2 cellular contexts compared by ENCODE assay signal in genomic region chr12:43579240-43579639, GRCh38.
TF ChIP-seq lines count a peak whose summit lies in the region.

No MANE protein-coding gene starts in this region.

TF ChIP-seq in HEK293, 187 proteins besides CTCF, POLR2A, EP300 and RAD21 (continues in another document):
- TF ChIP-seq PRDM1 (tag by site-specific recombination; IDR thresholded peaks at IDR 0.05) (no peak), ZNF621 (tag by site-specific recombination; IDR thresholded peaks at IDR 0.05) (no peak), ZBTB8A (tag by site-specific recombination; IDR thresholded peaks at IDR 0.05) (no peak), ZNF211 (tag by site-specific recombination; IDR thresholded peaks at IDR 0.05; ENCODE audit: low read depth) (no peak), SCRT2 (tag by site-specific recombination; IDR thresholded peaks at IDR 0.05) (no peak), ZNF157 (tag by site-specific recombination; IDR thresholded peaks at IDR 0.05) (no peak), KLF8 (tag by site-specific recombination; IDR thresholded peaks at IDR 0.05) (0 out of 2 replicates have a peak, but pooled peaks have one; percentile 14), ZNF791 (tag by site-specific recombination; IDR thresholded peaks at IDR 0.05) (no peak), ZNF600 (tag by site-specific recombination; IDR thresholded peaks at IDR 0.05) (peak; percentile 67), BCL11B (tag by site-specific recombination; IDR thresholded peaks at IDR 0.05; ENCODE audit: low read depth) (no peak), ZNF768 (tag by site-specific recombination; IDR thresholded peaks at IDR 0.05) (no peak), ZNF133 (tag by site-specific recombination; IDR thresholded peaks at IDR 0.05) (no peak), ZNF292 (tag by site-specific recombination; IDR thresholded peaks at IDR 0.05; ENCODE audit: borderline replicate concordance, low read depth) (no peak), ZNF629 (tag by site-specific recombination; IDR thresholded peaks at IDR 0.05) (no peak), ZNF549 (tag by site-specific recombination; IDR thresholded peaks at IDR 0.05) (no peak), ZBTB6 (tag by site-specific recombination; IDR thresholded peaks at IDR 0.05) (peak; percentile 29; the same call in 1 of the 2 replicates), ZFP69B (tag by site-specific recombination; IDR thresholded peaks at IDR 0.05) (no peak), PBX3 (CRISPR knock-in tag; IDR thresholded peaks at IDR 0.05) (no peak), ZNF830 (tag by site-specific recombination; IDR thresholded peaks at IDR 0.05; ENCODE audit: low read depth) (peak; percentile 62; the same call in 1 of the 2 replicates), ZNF510 (tag by site-specific recombination; IDR thresholded peaks at IDR 0.05; ENCODE audit: insufficient replicate concordance) (peak; percentile 8), ZNF112 (tag by site-specific recombination; IDR thresholded peaks at IDR 0.05) (no peak), ZNF571 (tag by site-specific recombination; IDR thresholded peaks at IDR 0.05) (no peak), ZNF155 (tag by site-specific recombination; IDR thresholded peaks at IDR 0.05) (no peak), ZNF585B (tag by site-specific recombination; IDR thresholded peaks at IDR 0.05) (no peak), ZNF302 (tag by site-specific recombination; IDR thresholded peaks at IDR 0.05; ENCODE audit: low read depth) (no peak), ZBTB17 (tag by site-specific recombination; IDR thresholded peaks at IDR 0.05) (peak; percentile 28; the same call in 1 of the 2 replicates), REPIN1 (tag by site-specific recombination; IDR thresholded peaks at IDR 0.05; ENCODE audit: low read depth) (no peak), HOXC10 (CRISPR knock-in tag; IDR thresholded peaks at IDR 0.05) (no peak), ZSCAN4 (tag by site-specific recombination; IDR thresholded peaks at IDR 0.05) (no peak), ZNF48 (tag by site-specific recombination; IDR thresholded peaks at IDR 0.05) (no peak), ZNF366 (tag by site-specific recombination; conservative IDR thresholded peaks at IDR 0.05) (peak; percentile 8; the same call in 1 of the 2 replicates), ZXDB (tag by site-specific recombination; IDR thresholded peaks at IDR 0.05) (no peak), KLF10 (tag by site-specific recombination; IDR thresholded peaks at IDR 0.05) (0 out of 2 replicates have a peak, but pooled peaks have one; percentile 33), ZBTB26 (tag by site-specific recombination; optimal IDR thresholded peaks at IDR 0.05) (no peak), ZBTB44 (tag by site-specific recombination; IDR thresholded peaks at IDR 0.05) (no peak)

TF ChIP-seq in K562, 482 proteins besides CTCF, POLR2A, EP300 and RAD21:
- TF ChIP-seq HINFP (tag; conservative IDR thresholded peaks at IDR 0.05; ENCODE audit: low read depth) = no peak
- peak; percentile 59; the same call in 1 of the 2 replicates for TF ChIP-seq NFIC (IDR thresholded peaks at IDR 0.05)
